13 cellular contexts compared by ENCODE assay signal in the genomic region with DNA sequence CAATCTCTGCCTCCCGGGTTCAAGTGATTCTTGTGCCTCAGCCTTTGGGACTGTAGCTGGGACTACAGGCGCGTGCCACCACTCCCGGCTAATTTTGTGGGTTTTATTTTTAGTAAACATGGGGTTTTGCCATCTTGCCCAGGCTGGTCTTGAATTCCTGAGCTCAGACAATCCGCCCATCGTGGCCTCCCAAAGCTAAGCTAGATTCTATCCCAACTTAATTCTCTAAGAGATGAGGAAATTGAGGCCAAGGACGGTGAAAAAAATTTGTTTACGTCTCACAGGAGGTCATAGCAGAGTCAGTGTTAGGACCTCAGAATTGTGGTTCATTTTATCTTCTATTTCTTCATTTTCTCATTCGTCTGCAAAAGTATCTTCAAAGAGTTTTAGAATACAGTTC.
"Had no signal": no experiment of that assay in that cellular context is flagged by ENCODE, and none has a peak within 500 bp of the region (broad histone marks: within the 10 kb centered on the region; RNA-seq: fewer than 3 reads in every experiment).

No MANE protein-coding gene starts in this region.

- H3K27ac ChIP-seq: cardiac muscle cell, epithelial cell of prostate, heart right ventricle, left ventricle myocardium inferior, neutrophil, pancreas had no signal

- H3K9me3 ChIP-seq: heart right ventricle, left ventricle myocardium inferior, neutrophil, pancreas had no signal

- H3K27me3 ChIP-seq: cardiac muscle cell, heart right ventricle, neutrophil, pancreas had no signal

- H3K4me3 ChIP-seq: cardiac muscle cell, heart right ventricle, left ventricle myocardium inferior, pancreas had no signal

- DNase-seq: activated CD4-positive, CD25-positive, alpha-beta regulatory T cell treated with anti-CD3 and anti-CD28 coated beads, Interleukin-2, amount 50 U/mL, for 72 hours; activated naive CD4-positive, alpha-beta T cell treated with Interleukin-2 at 50 U/mL for 16 hours; effector memory CD8-positive, alpha-beta T cell; heart right ventricle; kidney glomerular epithelial cell; left ventricle myocardium inferior; naive thymus-derived CD8-positive, alpha-beta T cell; pancreas; stimulated activated CD4-positive, alpha-beta T cell treated with anti-CD3 and anti-CD28 coated beads, Interleukin-4, amount 100 ng/mL, for 24 hours; T1000 had no signal
